ENCODE assay signal across 8 cellular contexts in the genomic region with DNA sequence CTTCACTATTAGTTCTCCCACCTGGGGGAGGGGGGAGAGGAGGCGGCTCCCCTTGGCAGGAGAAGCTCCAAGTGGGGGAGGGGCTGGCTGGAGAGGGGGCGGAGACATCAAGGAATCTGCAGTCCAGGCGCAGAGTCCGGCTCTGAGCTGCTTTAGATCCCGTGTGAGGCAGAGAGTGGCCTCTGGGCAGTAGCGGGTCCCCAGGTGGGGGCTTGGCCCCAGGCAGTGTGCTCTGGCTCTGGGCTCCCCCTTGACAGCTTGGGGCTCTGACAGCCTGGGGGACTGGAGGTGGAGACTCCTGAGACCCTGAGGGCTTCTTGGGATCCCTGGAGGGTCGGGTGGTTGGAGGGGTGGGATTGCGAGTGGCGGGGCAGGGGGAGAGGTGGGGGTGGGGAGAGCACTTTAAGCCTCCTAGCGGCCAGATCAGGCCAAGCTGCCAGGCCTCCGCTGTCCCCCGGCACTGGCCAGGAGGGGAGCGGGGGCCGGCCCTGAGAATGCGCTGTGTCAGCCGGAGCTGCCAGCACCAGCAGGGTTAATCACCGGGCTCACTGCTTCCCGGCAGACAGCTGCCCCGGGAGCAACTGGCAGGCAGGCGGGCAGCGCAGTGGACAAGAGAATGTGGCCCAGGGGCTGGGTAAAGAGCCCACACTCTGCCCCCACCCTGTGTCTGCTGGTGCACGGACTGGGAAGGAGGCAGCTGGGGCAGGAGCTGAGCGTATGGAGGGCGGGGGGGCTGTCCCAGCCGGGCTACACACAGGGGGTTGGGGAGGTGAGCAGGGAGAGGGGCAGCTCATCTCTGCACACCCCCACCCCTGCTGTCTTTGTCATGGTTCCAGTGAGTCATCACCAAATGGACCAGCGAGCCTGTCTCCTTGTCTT. TPM values are rescaled to one million over a fixed set of nuclear protein-coding genes. Genes with fewer than 3 reads are reported as not detected.
A peak's percentile ranks its signal among the peaks of the same experiment; 100 is the strongest.
DNase-seq lines count a peak whose midpoint lies in the region; TF ChIP-seq lines count a peak whose summit lies in the region.

No MANE protein-coding gene starts in this region.

- no peak overlapping the region for H2BK20ac ChIP-seq in H9 (ENCODE audit: low read depth, low read length, poor library complexity, severe bottlenecking)

- H2BK15ac ChIP-seq in H9 (ENCODE audit: low read depth, low read length) = no peak overlapping the region

- H3K4me3 ChIP-seq in WERI-Rb-1 (ENCODE audit: low read depth, low read length) (peak overlapping the region; percentile 67), hepatocyte (no peak overlapping the region), skeletal muscle cell (ENCODE audit: low read depth, low read length) (peak overlapping the region; percentile 24), testis (no peak overlapping the region)

- no peak overlapping the region for H3K23ac ChIP-seq in H9 (ENCODE audit: insufficient read length, low read depth, low read length)

- no peak overlapping the region for H2AFZ ChIP-seq in H9 (ENCODE audit: low read length)
- H2AFZ ChIP-seq in hepatocyte = no peak overlapping the region

- no peaks in the 10 kb centered on the region for H3K9me2 ChIP-seq in hepatocyte (replicated peaks; ENCODE audit: insufficient read depth)

- peaks cover 0 to 4% (median 3%) of the 10 kb centered on the region in 3 experiments; a peak in 3 of 7 replicates for H3K36me3 Mint-ChIP-seq in H9 (ENCODE audit: insufficient read depth in 1 of 3, low read depth in 3 of 3)

- peaks cover 5% of the 10 kb centered on the region; the same call in 1 of the 2 replicates for H3K36me3 ChIP-seq in WERI-Rb-1
- H3K36me3 ChIP-seq in hepatocyte (replicated peaks; ENCODE audit: insufficient read depth, low read depth) = no peaks in the 10 kb centered on the region
- no peaks in the 10 kb centered on the region for H3K36me3 ChIP-seq in testis (ENCODE audit: low read depth, missing control alignments)

- peak overlapping the region; percentile 38 for H3K18ac ChIP-seq in H9 (ENCODE audit: insufficient read length, low read depth, low read length)

- H3T11ph ChIP-seq in H9 (ENCODE audit: low read length) = no peak overlapping the region

- H3K9me3 Mint-ChIP-seq in H9 = peaks cover 0 to 6% of the 10 kb centered on the region in 2 experiments; a peak in 2 of 5 replicates

- H3K79me2 ChIP-seq in H9 (ENCODE audit: insufficient read depth, low read length) (peaks cover 6% of the 10 kb centered on the region; the same call in 1 of the 2 replicates), hepatocyte (peaks cover 28% of the 10 kb centered on the region)

- no peak overlapping the region for H4K5ac ChIP-seq in H9 (ENCODE audit: insufficient read length, low read depth, low read length)

- H3K79me1 ChIP-seq in H9 (ENCODE audit: insufficient read depth, low read depth, low read length, poor library complexity, severe bottlenecking) = peaks cover 3% of the 10 kb centered on the region

- H3K4me1 ChIP-seq in H9 (ENCODE audit: insufficient read depth, low read length) (peaks cover 9% of the 10 kb centered on the region; the same call in 1 of the 2 replicates), hepatocyte (ENCODE audit: insufficient read depth) (peaks cover 59% of the 10 kb centered on the region), testis (peaks cover 69% of the 10 kb centered on the region)

- H4K8ac ChIP-seq in H9 (replicated peaks; ENCODE audit: insufficient read length, low read depth, low read length) = no peak overlapping the region

- H3K56ac ChIP-seq in H9 (ENCODE audit: insufficient read length, low read depth, low read length) = no peak overlapping the region

- H3K27me3 ChIP-seq in H9 (ENCODE audit: insufficient read depth, low read length) (no peaks in the 10 kb centered on the region), WERI-Rb-1 (ENCODE audit: insufficient read depth, low read depth, severe bottlenecking) (no peaks in the 10 kb centered on the region), hepatocyte (no peaks in the 10 kb centered on the region), testis (no peaks in the 10 kb centered on the region)

- no peak overlapping the region for H3K4ac ChIP-seq in H9 (ENCODE audit: low read depth, low read length)

- peak overlapping the region in 1 of 3 experiments; percentile 88; a peak in 1 of 7 replicates for H3K27ac Mint-ChIP-seq in H9

- no peaks in the 10 kb centered on the region; the same call in 1 of the 2 replicates for H3K27me3 Mint-ChIP-seq in H9 (ENCODE audit: low read depth)

- no peak overlapping the region for H4K91ac ChIP-seq in H9 (ENCODE audit: insufficient read length, low read depth, low read length)

- in situ Hi-C loops in ACHN (cut with HindIII; ENCODE audit: low pct_ligation_motif_present, low pct_unique_long_range_greater_than_20kb, low sequenced_read_pairs) = no loop called here

- H2BK5ac ChIP-seq in H9 (ENCODE audit: insufficient read length, low read length) = no peak overlapping the region

- H3K27ac ChIP-seq in H9 (ENCODE audit: insufficient read length, low read depth, low read length) (no peak overlapping the region), WERI-Rb-1 (peak overlapping the region; percentile 92), hepatocyte (peak overlapping the region; percentile 86), testis (no peak overlapping the region)

- no peak for TF ChIP-seq POLR2A in testis (IDR thresholded peaks at IDR 0.05)

- peak overlapping the region; percentile 58 to 77 for H3K4me3 Mint-ChIP-seq in H9

- H2BK12ac ChIP-seq in H9 (ENCODE audit: insufficient read length, low read depth, low read length) = no peak overlapping the region

- H3K4me1 Mint-ChIP-seq in H9 = peaks cover 25 to 32% of the 10 kb centered on the region in 2 experiments

- WGBS in H9 (ENCODE audit: extremely low coverage, insufficient read length, low lambda C conversion rate) = no CpG with 5 or more reads among the region's 26 CpGs
- 7% methylated on average over 14 of the region's 26 CpGs for whole genome bisulfite sequencing in hepatocyte (ENCODE audit: low lambda C conversion rate, missing lambda C conversion rate)
- 29 to 35% methylated on average over 3 to 22 of the region's 26 CpGs for WGBS in testis, 2 donors

- H3K9ac ChIP-seq in H9 (ENCODE audit: extremely low read depth, insufficient read length, low read length) = no peak overlapping the region

- DNase-seq in ACHN (peak; percentile 53), H9 (peak; percentile 86), WERI-Rb-1 (peak; percentile 96), hepatocyte (ENCODE audit: low spot score) (peak; percentile 85), skeletal muscle cell (ENCODE audit: low read depth) (peak; percentile 39), NCI-H446 (lab: John Stamatoyannopoulos, UW) (no peak), testis (no peak)
- DNase-seq in stimulated activated CD8-positive, alpha-beta memory T cell treated with anti-CD3 and anti-CD28 coated beads, Interleukin-4, amount 100 ng/mL, for 48 hours = no peak

- no peak overlapping the region for H2BK120ac ChIP-seq in H9 (ENCODE audit: low read depth, low read length, poor library complexity, severe bottlenecking)

- H3K14ac ChIP-seq in H9 (ENCODE audit: insufficient read depth, low read length) = 0 out of 2 replicates have a peak overlapping the region, but pooled peaks have one; percentile 22

- intact Hi-C loops in testis (cut with DNase I; ENCODE audit: low total_unique reads) = no loop called here

- H3K9me3 ChIP-seq in H9 (ENCODE audit: control insufficient read depth, low read depth, low read length) (no peaks in the 10 kb centered on the region), WERI-Rb-1 (ENCODE audit: severe bottlenecking) (peaks cover 1% of the 10 kb centered on the region), hepatocyte (ENCODE audit: low read depth) (no peaks in the 10 kb centered on the region), testis (no peaks in the 10 kb centered on the region)

- TF ChIP-seq CTCF in H9 (conservative IDR thresholded peaks at IDR 0.05) (peak; percentile 79), WERI-Rb-1 (IDR thresholded peaks at IDR 0.05; ENCODE audit: low read depth, low read length) (peak; percentile 68), hepatocyte (IDR thresholded peaks at IDR 0.05; ENCODE audit: poor library complexity) (peak; percentile 38), testis (IDR thresholded peaks at IDR 0.05) (peak in 1 of 3 experiments; percentile 42)

- H3K23me2 ChIP-seq in H9 (ENCODE audit: insufficient read length, low read depth, low read length, poor library complexity, severe bottlenecking) = peaks cover 17% of the 10 kb centered on the region

- H4K20me1 ChIP-seq in H9 (ENCODE audit: control insufficient read depth, insufficient read depth, insufficient read length) (no peaks in the 10 kb centered on the region), hepatocyte (ENCODE audit: insufficient read depth, poor library complexity, severe bottlenecking) (peaks cover 15% of the 10 kb centered on the region)

- H2AK5ac ChIP-seq in H9 (ENCODE audit: insufficient read length, low read length) = no peak overlapping the region

- peak overlapping the region; percentile 59 for H3K4me2 ChIP-seq in H9 (ENCODE audit: insufficient read depth, insufficient read length, low read length)
- peak overlapping the region; percentile 91 for H3K4me2 ChIP-seq in hepatocyte

RNA-seq across cellular contexts. Expression of a gene that starts 1.8 kb away (rescaled TPM):
- total RNA-seq in H9 (2021) (200 and 201 TPM in 2 replicates), hepatocyte (44.6 and 71.3 TPM in 2 replicates), testis (100 to 1,000 TPM; 121 to 144 TPM)
- polyA plus RNA-seq in hepatocyte (252 and 313 TPM in 2 replicates), testis (ENCODE audit: insufficient read depth, low read depth, low replicate concordance) (33.2 TPM)

RNA-seq across cellular contexts. Expression of a gene that starts 18.0 kb away (rescaled TPM):
- 1,715 and 1,736 TPM in 2 replicates for total RNA-seq in H9 (2021)
- total RNA-seq in hepatocyte = 1,754 and 2,772 TPM in 2 replicates
- polyA plus RNA-seq in hepatocyte = 444 and 460 TPM in 2 replicates
- 1,000 to 10,000 TPM in 1 of 2 donors, 100 to 1,000 TPM in 1; 548 to 1,387 TPM for total RNA-seq in testis
- polyA plus RNA-seq in testis (ENCODE audit: insufficient read depth, low read depth, low replicate concordance) = 1,052 TPM

RNA-seq across cellular contexts. Expression of a gene that starts 38.2 kb away (rescaled TPM):
- total RNA-seq in H9 (2021) (10.8 and 11.0 TPM in 2 replicates), hepatocyte (8.6 and 12.0 TPM in 2 replicates), testis (10 to 100 TPM; 51.0 to 58.6 TPM)
- polyA plus RNA-seq in hepatocyte (17.7 and 19.1 TPM in 2 replicates), testis (ENCODE audit: insufficient read depth, low read depth, low replicate concordance) (83.0 TPM)

RNA-seq across cellular contexts. Expression of a gene that starts 58.5 kb away (rescaled TPM):
- total RNA-seq in H9 (2021) (0.20 and 0.28 TPM in 2 replicates), hepatocyte (4.1 and 5.7 TPM in 2 replicates), testis (1 to 10 TPM in 1 of 2 donors, under 1 TPM in 1; 0.81 to 1.3 TPM)
- polyA plus RNA-seq in hepatocyte (6.4 and 6.9 TPM in 2 replicates), testis (ENCODE audit: insufficient read depth, low read depth, low replicate concordance) (2.8 TPM)

Comparison
In these comparisons a context has a peak if more than half of its experiments do, and no peak if none do; other contexts are left out.
1. DNase-seq: peak in ACHN (single experiment), H9 (single experiment), WERI-Rb-1 (single experiment), hepatocyte (single experiment) and skeletal muscle cell (single experiment); none in NCI-H446 (0 of 2), testis (single experiment) and stimulated activated CD8-positive, alpha-beta memory T cell treated with anti-CD3 and anti-CD28 coated beads, Interleukin-4, amount 100 ng/mL, for 48 hours (single experiment).
2. H3K27ac ChIP-seq: peak in WERI-Rb-1 (single experiment) and hepatocyte (single experiment); none in H9 (single experiment) and testis (0 of 2).
3. H3K4me3 ChIP-seq: peak in WERI-Rb-1 (single experiment) and skeletal muscle cell (single experiment); none in hepatocyte (single experiment) and testis (0 of 2).